In genomic region chr2:110219496-110220192, GRCh38 we compare ENCODE assay signal across 19 cellular contexts. TPM values are rescaled to one million over a fixed set of nuclear protein-coding genes. Genes with fewer than 3 reads are reported as not detected.
A peak's percentile ranks its signal among the peaks of the same experiment; 100 is the strongest.
DNase-seq lines count a peak whose midpoint lies in the region; ATAC-seq, FAIRE-seq and TF ChIP-seq lines count a peak whose summit lies in the region.
"Had no signal": no experiment of that assay in that cellular context is flagged by ENCODE, and none has a peak within 500 bp of the region (broad histone marks: within the 10 kb centered on the region; RNA-seq: fewer than 3 reads in every experiment).

No MANE protein-coding gene starts in this region.

- no peak overlapping the region for H3K27ac ChIP-seq in endothelial cell of umbilical vein (ENCODE audit: insufficient read depth, low read depth, low read length)
- H3K27ac ChIP-seq in gastroesophageal sphincter = no peak overlapping the region
- H3K27ac ChIP-seq: A549, SJSA1, upper lobe of left lung had no signal

- no peaks in the 10 kb centered on the region for H3K79me2 ChIP-seq in endothelial cell of umbilical vein (ENCODE audit: control insufficient read depth, insufficient read depth, low read length)

- POLR2A ChIA-PET in endothelial cell of umbilical vein (lab: Charles Lee) = no interaction called here

- H3K36me3 ChIP-seq in endothelial cell of umbilical vein (ENCODE audit: control insufficient read depth in 2 of 2, extremely low read depth in 1 of 2, insufficient read depth in 2 of 2, low read length in 2 of 2) (no peaks in the 10 kb centered on the region), gastroesophageal sphincter (no peaks in the 10 kb centered on the region)
- H3K36me3 ChIP-seq: SJSA1, upper lobe of left lung had no signal

- TF ChIP-seq POLR2A in endothelial cell of umbilical vein (IDR thresholded peaks at IDR 0.05; ENCODE audit: low read depth, low read length) (no peak), gastroesophageal sphincter (IDR thresholded peaks at IDR 0.05) (no peak)

- no peak for TF ChIP-seq CTCF in AG09309 (IDR thresholded peaks at IDR 0.05; ENCODE audit: control insufficient read depth, insufficient read depth, low read depth, low read length, missing control alignments)
- TF ChIP-seq CTCF in endothelial cell of umbilical vein (IDR thresholded peaks at IDR 0.05; ENCODE audit: extremely low read depth in 1 of 2, insufficient read depth in 1 of 2, low read depth in 1 of 2, low read length in 2 of 2) = no peak
- TF ChIP-seq CTCF in gastroesophageal sphincter (IDR thresholded peaks at IDR 0.05) = no peak

- dilution Hi-C loops in endothelial cell of umbilical vein (cut with MboI; ENCODE audit: extremely low pct_ligation_motif_present, low sequenced_read_pairs) = no loop called here

- peak; percentile 24 for FAIRE-seq in endothelial cell of umbilical vein (lab: Jason Lieb, UNC)
- FAIRE-seq: A549, islet of Langerhans had no signal

- no peak overlapping the region for H3K4me3 ChIP-seq in AG09309 (ENCODE audit: control insufficient read depth, low read depth, low read length)
- no peak overlapping the region for H3K4me3 ChIP-seq in endothelial cell of umbilical vein (replicated peaks in 1 of 3; ENCODE audit: insufficient read depth in 1 of 3, low read depth in 1 of 3, low read length in 3 of 3)
- no peak overlapping the region for H3K4me3 ChIP-seq in gastroesophageal sphincter
- H3K4me3 ChIP-seq: A549, SJSA1, upper lobe of left lung had no signal

- H3K27me3 ChIP-seq in endothelial cell of umbilical vein (ENCODE audit: control insufficient read depth in 2 of 2, insufficient read depth in 2 of 2, low read length in 2 of 2) (peaks cover 47 to 65% of the 10 kb centered on the region in 2 experiments), gastroesophageal sphincter (peaks cover 35% of the 10 kb centered on the region)
- H3K27me3 ChIP-seq: upper lobe of left lung had no signal

- CTCF ChIA-PET in endothelial cell of umbilical vein (lab: Charles Lee) = no interaction called here

- H3K4me2 ChIP-seq in endothelial cell of umbilical vein (ENCODE audit: insufficient read depth, low read length) = no peak overlapping the region
- H3K4me2 ChIP-seq: A549 had no signal

- no peak overlapping the region for H3K9ac ChIP-seq in endothelial cell of umbilical vein (replicated peaks; ENCODE audit: extremely low read depth, insufficient read depth, low read length)

- no peaks in the 10 kb centered on the region for H4K20me1 ChIP-seq in endothelial cell of umbilical vein (replicated peaks; ENCODE audit: control insufficient read depth, extremely low read depth, insufficient read depth, low read length)

- H3K9me3 ChIP-seq in endothelial cell of umbilical vein (replicated peaks; ENCODE audit: control insufficient read depth, insufficient read depth, low read length) (no peaks in the 10 kb centered on the region), gastroesophageal sphincter (no peaks in the 10 kb centered on the region)
- H3K9me3 ChIP-seq: A549, SJSA1, upper lobe of left lung had no signal

- H3K9me1 ChIP-seq in endothelial cell of umbilical vein (replicated peaks; ENCODE audit: control insufficient read depth, extremely low read depth, insufficient read depth, low read length) = no peaks in the 10 kb centered on the region

- no peak for TF ChIP-seq EP300 in gastroesophageal sphincter (IDR thresholded peaks at IDR 0.05)

- intact Hi-C loops in endothelial cell of umbilical vein (cut with micrococcal nuclease) = no loop called here

- WGBS in gastroesophageal sphincter (ENCODE audit: low coverage in 1 of 2), 2 donors = 33% methylated on average over 1 of the region's 1 CpG; no CpG with 5 or more reads in 1 of the 2 donors

- BruUV-seq in endothelial cell of umbilical vein (replicated peaks; lab: Mats Ljungman, UMichigan) = no TSS peak

- ATAC-seq in HG03196 (IDR thresholded peaks at IDR 0.05; ENCODE audit: unreplicated experiment) = no peak
- ATAC-seq in gastroesophageal sphincter = no peak
- ATAC-seq: A549; stimulated activated naive CD8-positive, alpha-beta T cell treated with anti-CD3 and anti-CD28 coated beads, Interleukin-15, Interleukin-2, amounts not matched to agents 100 U/mL and 50 U/mL, for 24 hours had no signal

- H2AFZ ChIP-seq in endothelial cell of umbilical vein (ENCODE audit: low read depth, low read length) = no peak overlapping the region

- DNase-seq in AG09309 (ENCODE audit: low read depth) (peak; percentile 13), M059J (ENCODE audit: low read depth) (peak; percentile 7), endothelial cell of umbilical vein (ENCODE audit: low read depth, low spot score) (peak; percentile 44), kidney tubule cell (ENCODE audit: low spot score) (peak; percentile 50), HuH-7.5 (ENCODE audit: low spot score) (no peak), DMS79 (lab: John Stamatoyannopoulos, UW) (no peak)
- DNase-seq: activated CD4-positive, CD25-positive, alpha-beta regulatory T cell; CD4-positive, alpha-beta memory T cell; DND-41; H9; NCI-H1930; stimulated activated naive CD8-positive, alpha-beta T cell treated with anti-CD3 and anti-CD28 coated beads, Interleukin-15, Interleukin-2, amounts not matched to agents 100 U/mL and 50 U/mL, for 24 hours; upper lobe of left lung had no signal

- H3K4me1 ChIP-seq in endothelial cell of umbilical vein (ENCODE audit: control insufficient read depth, extremely low read depth, insufficient read depth, low read length) (no peaks in the 10 kb centered on the region), gastroesophageal sphincter (no peaks in the 10 kb centered on the region)
- H3K4me1 ChIP-seq: A549, upper lobe of left lung had no signal

TF ChIP-seq in endothelial cell of umbilical vein, 7 proteins besides CTCF, POLR2A, EP300 and RAD21:
- no peak for TF ChIP-seq JUN (IDR thresholded peaks at IDR 0.05; ENCODE audit: borderline replicate concordance, insufficient read depth, insufficient read length, low read depth)
- no peak for TF ChIP-seq MYC (IDR thresholded peaks at IDR 0.05; ENCODE audit: low read depth, low read length)
- no peak for TF ChIP-seq EZH2 (IDR thresholded peaks at IDR 0.05; ENCODE audit: borderline replicate concordance, low read depth, low read length, severe bottlenecking)
- no peak for TF ChIP-seq FOS (IDR thresholded peaks at IDR 0.05; ENCODE audit: borderline replicate concordance, insufficient read depth, low read length)
- TF ChIP-seq GATA2 (IDR thresholded peaks at IDR 0.05; ENCODE audit: insufficient read depth, insufficient read length, low read depth, low read length) = no peak
- TF ChIP-seq, protein P1, sequence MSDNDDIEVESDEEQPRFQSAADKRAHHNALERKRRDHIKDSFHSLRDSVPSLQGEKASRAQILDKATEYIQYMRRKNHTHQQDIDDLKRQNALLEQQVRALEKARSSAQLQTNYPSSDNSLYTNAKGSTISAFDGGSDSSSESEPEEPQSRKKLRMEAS (IDR thresholded peaks at IDR 0.05; ENCODE audit: insufficient read depth, insufficient read length) = no peak
- TF ChIP-seq POLR2AphosphoS5 (IDR thresholded peaks at IDR 0.05; ENCODE audit: insufficient read depth, low read depth, low read length) = no peak

RNA-seq across cellular contexts. Expression of gene MTLN, which starts 7.3 kb away (rescaled TPM):
- total RNA-seq in M059J (2014; rRNA removed; shearing (Covaris generic)) = 81.6 and 86.7 TPM in 2 replicates
- total RNA-seq in endothelial cell of umbilical vein (25.5 and 34.4 TPM in 2 replicates), gastroesophageal sphincter (100 to 1,000 TPM in 3 of 4 donors, 10 to 100 TPM in 1; 81.1 to 170 (median 147) TPM)
- polyA plus RNA-seq in endothelial cell of umbilical vein = 46.0 and 63.2 TPM in 2 replicates
- 41.5 and 51.4 TPM in 2 replicates for polyA plus RNA-seq in endothelial cell of umbilical vein (2011; cell fraction: cytosol; rRNA removed)
- polyA plus RNA-seq in endothelial cell of umbilical vein (2011; cell fraction: nucleus; rRNA removed) = 9.8 and 15.0 TPM in 2 replicates
- polyA plus RNA-seq in endothelial cell of umbilical vein (2012) = 44.5 and 50.6 TPM in 2 replicates
- polyA minus RNA-seq in endothelial cell of umbilical vein = 8.8 and 10.9 TPM in 2 replicates
- polyA minus RNA-seq in endothelial cell of umbilical vein (2011; cell fraction: cytosol; rRNA and poly(A)+ RNA removed) = 5.4 TPM
- 3.0 and 7.4 TPM in 2 replicates for polyA minus RNA-seq in endothelial cell of umbilical vein (2011; cell fraction: nucleus; rRNA and poly(A)+ RNA removed)

RNA-seq across cellular contexts. Expression of gene NPHP1, which starts 14.8 kb away (rescaled TPM):
- 6.5 and 8.9 TPM in 2 replicates for total RNA-seq in M059J (2014; rRNA removed; shearing (Covaris generic))
- 5.9 and 6.1 TPM in 2 replicates for total RNA-seq in endothelial cell of umbilical vein
- 2.0 and 2.3 TPM in 2 replicates for polyA plus RNA-seq in endothelial cell of umbilical vein
- polyA plus RNA-seq in endothelial cell of umbilical vein (2011; cell fraction: cytosol; rRNA removed) = 4.4 and 4.6 TPM in 2 replicates
- polyA plus RNA-seq in endothelial cell of umbilical vein (2011; cell fraction: nucleus; rRNA removed) = 8.6 and 9.3 TPM in 2 replicates
- 6.6 and 7.3 TPM in 2 replicates for polyA plus RNA-seq in endothelial cell of umbilical vein (2012)
- polyA minus RNA-seq in endothelial cell of umbilical vein = 1.0 and 2.9 TPM in 2 replicates
- polyA minus RNA-seq in endothelial cell of umbilical vein (2011; cell fraction: cytosol; rRNA and poly(A)+ RNA removed) = 1.1 TPM
- polyA minus RNA-seq in endothelial cell of umbilical vein (2011; cell fraction: nucleus; rRNA and poly(A)+ RNA removed) = 3.5 and 4.4 TPM in 2 replicates
- 10 to 100 TPM in 2 of 4 donors, 1 to 10 TPM in 2; 8.2 to 19.5 (median 9.9) TPM for total RNA-seq in gastroesophageal sphincter
- total RNA-seq: T-helper 2 cell treated with Interferon-gamma antibody and Interleukin-4, amounts not matched to agents 100 ng/mL and 5 ng/mL, for 36 hours had no signal

Comparison
In these comparisons a context has a peak if more than half of its experiments do, and no peak if none do; other contexts are left out.
1. DNase-seq: peak in AG09309 (single experiment), M059J (single experiment), endothelial cell of umbilical vein (single experiment) and kidney tubule cell (single experiment); none in HuH-7.5 (single experiment) and DMS79 (single experiment).